In the genomic region with DNA sequence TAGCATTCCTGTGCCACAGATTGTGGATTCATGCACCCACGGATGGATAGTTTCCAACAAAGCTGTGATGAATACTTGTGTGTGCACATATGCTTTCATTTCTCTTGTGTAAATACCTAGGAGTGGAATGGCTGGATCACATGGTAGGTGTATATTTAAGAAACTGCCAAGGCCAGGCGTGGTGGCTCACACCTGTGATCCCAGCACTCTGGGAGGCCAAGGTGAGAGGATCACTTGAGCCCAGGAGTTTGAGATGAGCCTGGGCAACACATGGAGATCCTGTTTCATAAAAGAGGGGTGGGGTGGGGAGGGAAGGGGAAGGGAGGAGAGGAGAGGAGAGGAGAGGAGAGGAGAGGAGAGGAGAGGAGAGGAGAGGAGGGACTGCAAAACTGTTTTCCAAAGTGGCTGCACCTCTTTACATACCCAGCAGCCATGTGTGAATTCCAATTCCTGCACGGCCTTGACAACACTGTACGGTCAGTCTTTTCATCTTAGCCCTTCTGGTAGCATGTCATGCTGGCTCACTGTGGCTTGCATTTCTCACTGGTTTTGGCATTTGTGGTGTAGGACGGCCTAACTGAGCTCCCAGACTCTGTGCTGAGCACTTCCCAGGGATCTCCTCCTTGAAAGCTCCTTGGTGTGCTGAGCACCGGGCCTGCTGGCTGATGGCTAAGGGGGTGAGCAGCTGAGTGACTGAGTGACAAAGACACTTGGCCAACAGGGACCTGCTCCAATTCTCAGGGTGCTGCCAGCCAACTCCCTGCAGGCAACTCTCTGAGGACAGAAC, we compare ENCODE assay signal across 11 cellular contexts. TPM values are rescaled to one million over a fixed set of nuclear protein-coding genes. Genes with fewer than 3 reads are reported as not detected.
DNase-seq lines count a peak whose midpoint lies in the region; ATAC-seq and TF ChIP-seq lines count a peak whose summit lies in the region.
"Had no signal": no experiment of that assay in that cellular context is flagged by ENCODE, and none has a peak within 500 bp of the region (broad histone marks: within the 10 kb centered on the region; RNA-seq: fewer than 3 reads in every experiment).

No MANE protein-coding gene starts in this region.

- no peaks in the 10 kb centered on the region for H3K9me3 ChIP-seq in right atrium auricular region
- no peaks in the 10 kb centered on the region for H3K9me3 ChIP-seq in spleen
- H3K9me3 ChIP-seq: transverse colon had no signal

- 73 to 94% (median 88%) methylated on average over 6 of the region's 6 CpGs for WGBS in spleen, 5 donors

- H3K27me3 Mint-ChIP-seq in activated T-helper 17 cell treated with anti-CD3 and anti-CD28 coated beads, Interleukin-2, amount 50 U/mL, for 72 hours = no peaks in the 10 kb centered on the region
- H3K27me3 Mint-ChIP-seq in immature natural killer cell (ENCODE audit: low read depth in 3 of 3) = no peaks in the 10 kb centered on the region
- H3K27me3 Mint-ChIP-seq: activated CD4-positive, alpha-beta memory T cell treated with anti-CD3 and anti-CD28 coated beads, Interleukin-2, amount 10 ng/mL, durations not matched to agents 7 days and 5 days had no signal

- H3K9me3 Mint-ChIP-seq in activated T-helper 17 cell treated with anti-CD3 and anti-CD28 coated beads, Interleukin-2, amount 50 U/mL, for 72 hours = no peaks in the 10 kb centered on the region
- no peaks in the 10 kb centered on the region for H3K9me3 Mint-ChIP-seq in immature natural killer cell

- no peak overlapping the region for H3K4me3 Mint-ChIP-seq in activated T-helper 17 cell treated with anti-CD3 and anti-CD28 coated beads, Interleukin-2, amount 50 U/mL, for 72 hours
- no peak overlapping the region for H3K4me3 Mint-ChIP-seq in immature natural killer cell
- H3K4me3 Mint-ChIP-seq: activated CD4-positive, alpha-beta memory T cell treated with anti-CD3 and anti-CD28 coated beads, Interleukin-2, amount 10 ng/mL, durations not matched to agents 7 days and 5 days had no signal

- H3K4me1 ChIP-seq in right atrium auricular region (peaks cover 0 to 53% of the 10 kb centered on the region in 2 donors), spleen (peaks cover 17 to 85% (median 53%) of the 10 kb centered on the region in 6 donors)

- TF ChIP-seq POLR2A in spleen (IDR thresholded peaks at IDR 0.05) = no peak

- H3K27ac ChIP-seq in right atrium auricular region = peak overlapping the region; percentile 46 to 48
- H3K27ac ChIP-seq in skin epidermis = peak overlapping the region in 16 of 21 experiments; percentile 3 to 74 (median 56)
- peak overlapping the region in 4 of 8 donors; percentile 23 to 58 (median 36) for H3K27ac ChIP-seq in spleen

- H3K27ac Mint-ChIP-seq in activated T-helper 17 cell treated with anti-CD3 and anti-CD28 coated beads, Interleukin-2, amount 50 U/mL, for 72 hours = peak overlapping the region; percentile 84
- H3K27ac Mint-ChIP-seq in immature natural killer cell = peak overlapping the region in 1 of 6 donors; percentile 35
- H3K27ac Mint-ChIP-seq: activated CD4-positive, alpha-beta memory T cell treated with anti-CD3 and anti-CD28 coated beads, Interleukin-2, amount 10 ng/mL, durations not matched to agents 7 days and 5 days had no signal

- peaks cover 50% of the 10 kb centered on the region for H3K4me1 Mint-ChIP-seq in activated T-helper 17 cell treated with anti-CD3 and anti-CD28 coated beads, Interleukin-2, amount 50 U/mL, for 72 hours
- no peaks in the 10 kb centered on the region for H3K4me1 Mint-ChIP-seq in immature natural killer cell

- no peaks in the 10 kb centered on the region for H3K36me3 ChIP-seq in right atrium auricular region
- peaks cover 0 to 24% (median 0%) of the 10 kb centered on the region in 6 donors for H3K36me3 ChIP-seq in spleen
- H3K36me3 ChIP-seq: transverse colon had no signal

- peak; percentile 44 for DNase-seq in GM03348 (ENCODE audit: low spot score)
- DNase-seq in right atrium auricular region (ENCODE audit: low spot score) = no peak
- DNase-seq in immature natural killer cell = no peak
- no peak for DNase-seq in stimulated activated CD4-positive, alpha-beta T cell treated with anti-CD3 and anti-CD28 coated beads, Interleukin-2, amount 100 ng/mL, for 48 hours
- DNase-seq in spleen = no peak
- DNase-seq in SK-N-DZ (ENCODE audit: low spot score) = no peak
- DNase-seq: activated CD4-positive, alpha-beta memory T cell treated with anti-CD3 and anti-CD28 coated beads, Interleukin-2, amount 10 ng/mL, durations not matched to agents 7 days and 5 days; transverse colon had no signal

- intact Hi-C loops in spleen (cut with DNase I; ENCODE audit: low total_unique reads) = no loop called here

- no peak for ATAC-seq in activated T-helper 17 cell treated with anti-CD3 and anti-CD28 coated beads, Interleukin-2, amount 50 U/mL, for 72 hours (replicated peaks)

- TF ChIP-seq CTCF in right atrium auricular region (IDR thresholded peaks at IDR 0.05) (no peak), spleen (IDR thresholded peaks at IDR 0.05 in 8 of 11, conservative IDR thresholded peaks at IDR 0.05 in 3 of 11) (no peak)

- peaks cover 34% of the 10 kb centered on the region for H3K36me3 Mint-ChIP-seq in activated T-helper 17 cell treated with anti-CD3 and anti-CD28 coated beads, Interleukin-2, amount 50 U/mL, for 72 hours (ENCODE audit: low read depth)
- H3K36me3 Mint-ChIP-seq in immature natural killer cell = peaks cover 0 to 6% (median 0%) of the 10 kb centered on the region in 3 donors

- H3K4me3 ChIP-seq in right atrium auricular region = no peak overlapping the region
- H3K4me3 ChIP-seq in skin epidermis = no peak overlapping the region
- no peak overlapping the region for H3K4me3 ChIP-seq in spleen
- H3K4me3 ChIP-seq: SJCRH30, transverse colon had no signal

- H3K27me3 ChIP-seq in right atrium auricular region = no peaks in the 10 kb centered on the region
- no peaks in the 10 kb centered on the region for H3K27me3 ChIP-seq in spleen (replicated peaks in 1 of 7)
- H3K27me3 ChIP-seq: SJCRH30, transverse colon had no signal

RNA-seq across cellular contexts. Expression of a gene that starts 27.9 kb away (rescaled TPM):
- total RNA-seq in activated T-helper 17 cell treated with anti-CD3 and anti-CD28 coated beads, Interleukin-2, amount 50 U/mL, for 72 hours = 10 to 100 TPM; 78.9 to 79.1 TPM
- 10 to 100 TPM in 1 of 2 donors, 1 to 10 TPM in 1; 8.2 to 13.2 TPM for total RNA-seq in right atrium auricular region
- 1 to 10 TPM in 2 of 3 donors, not detected in 1; 1.0 to 1.4 TPM for polyA plus RNA-seq in immature natural killer cell
- total RNA-seq in spleen = 10 to 100 TPM; 26.8 to 34.5 (median 28.9) TPM
- 1 to 10 TPM; 1.4 to 5.2 (median 1.8) TPM for polyA plus RNA-seq in spleen
- polyA plus RNA-seq in SK-N-DZ (2014; cell fraction: cytosol; rRNA removed) = 0.63 and 0.71 TPM in 2 replicates
- 0.58 and 0.70 TPM in 2 replicates for polyA plus RNA-seq in SK-N-DZ (2014; cell fraction: nucleus; rRNA removed)

RNA-seq across cellular contexts. Expression of a gene that starts 46.3 kb away (rescaled TPM):
- total RNA-seq in activated T-helper 17 cell treated with anti-CD3 and anti-CD28 coated beads, Interleukin-2, amount 50 U/mL, for 72 hours = 10 to 100 TPM; 21.5 to 61.4 TPM
- total RNA-seq in right atrium auricular region = 10 to 100 TPM; 54.0 to 58.9 TPM
- polyA plus RNA-seq in immature natural killer cell = 10 to 100 TPM; 54.5 to 87.1 (median 81.7) TPM
- 10 to 100 TPM; 18.2 to 48.4 (median 24.6) TPM for total RNA-seq in spleen
- 10 to 100 TPM; 24.4 to 37.3 (median 34.0) TPM for polyA plus RNA-seq in spleen
- polyA plus RNA-seq in SK-N-DZ (2014; cell fraction: cytosol; rRNA removed) = 63.9 and 66.4 TPM in 2 replicates
- 18.0 and 33.6 TPM in 2 replicates for polyA plus RNA-seq in SK-N-DZ (2014; cell fraction: nucleus; rRNA removed)
